In the genomic region with DNA sequence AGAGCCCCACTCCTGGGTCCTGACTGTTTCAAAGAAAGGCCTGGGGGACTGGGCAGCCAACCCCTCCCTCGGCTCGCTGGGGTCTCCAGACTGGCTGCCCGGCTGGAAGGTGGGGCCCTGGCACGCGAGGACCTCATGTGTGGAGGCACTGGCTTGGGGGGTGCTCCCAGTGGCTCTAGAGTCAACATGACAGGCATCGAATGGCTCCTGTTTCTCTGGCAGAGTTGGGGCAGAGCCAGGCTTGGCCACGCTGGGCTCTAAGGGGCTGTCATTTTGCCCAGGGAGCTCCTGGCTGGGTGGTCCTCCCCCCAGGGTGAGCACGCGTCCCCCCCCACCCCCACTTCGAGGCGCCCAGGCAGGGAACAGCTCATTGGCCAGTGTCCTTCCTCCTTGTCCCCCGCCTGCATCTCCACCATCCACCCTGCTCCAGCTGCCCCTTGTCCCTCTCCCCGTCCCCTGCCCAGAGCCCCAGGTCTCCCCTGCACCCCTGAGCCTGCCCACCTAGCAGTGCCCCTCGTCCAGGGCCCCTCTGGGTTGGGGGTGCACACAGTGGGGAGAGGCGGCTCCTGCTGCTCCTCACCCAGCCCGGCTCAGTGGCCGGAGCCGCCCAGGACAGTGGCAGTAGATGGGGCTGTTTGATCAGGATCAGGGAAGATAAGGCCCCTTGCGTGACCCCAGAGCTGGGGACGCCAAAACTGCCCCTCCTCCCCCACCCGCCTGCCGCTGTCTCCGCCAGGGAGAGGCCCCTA, we compare ENCODE assay signal across 1 cellular context.
TF ChIP-seq lines count a peak whose summit lies in the region.

No MANE protein-coding gene starts in this region.

TF ChIP-seq in K562, 482 proteins besides CTCF, POLR2A, EP300 and RAD21:
- TF ChIP-seq ZBTB7A (IDR thresholded peaks at IDR 0.05; ENCODE audit: borderline replicate concordance, control insufficient read depth, low read depth, low read length) (peak; percentile 13; the same call in 1 of the 2 replicates), ARNT (IDR thresholded peaks at IDR 0.05) (no peak), HDAC6 (IDR thresholded peaks at IDR 0.05; ENCODE audit: low read depth, low read length) (no peak), CBX5 (IDR thresholded peaks at IDR 0.05; ENCODE audit: borderline replicate concordance, low read depth) (no peak), ZNF445 (CRISPR knock-in tag; IDR thresholded peaks at IDR 0.05; ENCODE audit: low read depth) (no peak), MAFG (tag; conservative IDR thresholded peaks at IDR 0.05) (no peak)
